Comparison of ENCODE assay signal across 2 cellular contexts in genomic region chr1:243706563-243706962, GRCh38.
TF ChIP-seq lines count a peak whose summit lies in the region.

No MANE protein-coding gene starts in this region.

TF ChIP-seq in GM23338, 12 proteins besides CTCF, POLR2A, EP300 and RAD21:
- TF ChIP-seq NANOG (IDR thresholded peaks at IDR 0.05; ENCODE audit: borderline replicate concordance) (no peak), STAT1 (IDR thresholded peaks at IDR 0.05; ENCODE audit: unreplicated experiment) (no peak), JUNB (IDR thresholded peaks at IDR 0.05; ENCODE audit: unreplicated experiment) (no peak), ZNF331 (CRISPR knock-in tag; IDR thresholded peaks at IDR 0.05; ENCODE audit: low read depth) (no peak), EZH2phosphoT487 (IDR thresholded peaks at IDR 0.05; ENCODE audit: unreplicated experiment) (no peak), ETS1 (IDR thresholded peaks at IDR 0.05) (no peak), CREB1 (CRISPR knock-in tag; IDR thresholded peaks at IDR 0.05; ENCODE audit: low read depth) (no peak), EZH2 (IDR thresholded peaks at IDR 0.05; ENCODE audit: low read depth, unreplicated experiment) (no peak), REST (IDR thresholded peaks at IDR 0.05; ENCODE audit: unreplicated experiment) (no peak), POLR2AphosphoS5 (IDR thresholded peaks at IDR 0.05; ENCODE audit: low read depth) (no peak), ZNF114 (CRISPR knock-in tag; IDR thresholded peaks at IDR 0.05) (no peak), ZNF462 (CRISPR knock-in tag; IDR thresholded peaks at IDR 0.05) (no peak)

TF ChIP-seq in IMR-90, 13 proteins besides CTCF, POLR2A, EP300 and RAD21:
- TF ChIP-seq MAZ (IDR thresholded peaks at IDR 0.05; ENCODE audit: borderline replicate concordance, low read depth, low read length) (no peak), CEBPB (IDR thresholded peaks at IDR 0.05; ENCODE audit: low read depth, low read length) (no peak), RFX5 (IDR thresholded peaks at IDR 0.05; ENCODE audit: low read depth, low read length) (no peak), ELK1 (IDR thresholded peaks at IDR 0.05; ENCODE audit: borderline replicate concordance, low read depth, low read length) (no peak), USF2 (IDR thresholded peaks at IDR 0.05; ENCODE audit: low read depth, low read length) (no peak), RCOR1 (IDR thresholded peaks at IDR 0.05; ENCODE audit: insufficient replicate concordance, low read length) (no peak), MAFK (IDR thresholded peaks at IDR 0.05; ENCODE audit: low read depth, low read length) (no peak), NFE2L2 (IDR thresholded peaks at IDR 0.05; ENCODE audit: low read depth, low read length) (no peak), FOS (IDR thresholded peaks at IDR 0.05; ENCODE audit: low read depth, low read length) (no peak)
TF ChIP-seq in IMR-90: peak in this region for 0.
